18 cellular contexts compared by ENCODE assay signal in the genomic region with DNA sequence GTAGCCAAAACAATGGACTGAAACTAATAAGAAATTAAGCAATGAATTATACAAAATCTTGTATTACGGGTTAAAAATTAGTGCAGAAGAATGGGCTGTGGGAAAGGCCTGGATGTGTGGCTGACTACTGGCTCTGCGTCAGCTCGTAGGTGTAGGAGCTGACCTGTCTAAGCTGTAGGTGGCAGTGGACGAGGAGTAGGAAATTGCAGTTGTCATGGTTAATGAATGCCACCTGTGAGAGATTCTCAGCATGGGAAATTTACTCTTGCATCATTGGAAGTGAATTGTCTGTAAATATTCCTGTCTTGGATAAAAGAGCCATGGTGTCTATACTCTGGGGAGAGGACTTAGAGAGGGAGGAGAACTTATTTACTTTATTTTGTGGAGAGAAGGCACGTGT. TPM values are rescaled to one million over a fixed set of nuclear protein-coding genes. Genes with fewer than 3 reads are reported as not detected.
"Had no signal": no experiment of that assay in that cellular context is flagged by ENCODE, and none has a peak within 500 bp of the region (broad histone marks: within the 10 kb centered on the region; RNA-seq: fewer than 3 reads in every experiment).

No MANE protein-coding gene starts in this region.

- H3K27ac ChIP-seq: gastrocnemius medialis, heart left ventricle, right lobe of liver, WERI-Rb-1 had no signal

- H3K9me3 Mint-ChIP-seq: activated CD4-positive, alpha-beta memory T cell treated with anti-CD3 and anti-CD28 coated beads for 36 hours; activated T-cell treated with anti-CD3 and anti-CD28 coated beads, Interleukin-2, amount 50 U/mL, for 4 hours; natural killer cell treated with Interleukin-12 subunit alpha and Interleukin-12 subunit beta and Interleukin-15 and Interleukin-18, amount 100 ng/mL, for 72 hours had no signal

- H3K36me3 Mint-ChIP-seq: activated CD4-positive, alpha-beta memory T cell treated with anti-CD3 and anti-CD28 coated beads for 36 hours; activated CD8-positive, alpha-beta memory T cell treated with anti-CD3 and anti-CD28 coated beads, Interleukin-2, amount 10 ng/mL, durations not matched to agents 7 days and 5 days; natural killer cell treated with Interleukin-12 subunit alpha and Interleukin-12 subunit beta and Interleukin-15 and Interleukin-18, amount 100 ng/mL, for 72 hours had no signal

- H3K4me3 ChIP-seq: gastrocnemius medialis, heart left ventricle, right lobe of liver, smooth muscle cell had no signal

- H3K4me1 Mint-ChIP-seq: activated CD4-positive, alpha-beta T cell treated with anti-CD3 and anti-CD28 coated beads for 36 hours; activated CD8-positive, alpha-beta memory T cell treated with anti-CD3 and anti-CD28 coated beads, Interleukin-2, amount 10 ng/mL, durations not matched to agents 7 days and 5 days; T-helper 17 cell had no signal

- H3K27ac Mint-ChIP-seq: activated CD4-positive, alpha-beta memory T cell treated with anti-CD3 and anti-CD28 coated beads for 36 hours; activated CD4-positive, alpha-beta T cell treated with anti-CD3 and anti-CD28 coated beads for 36 hours; activated CD8-positive, alpha-beta memory T cell treated with anti-CD3 and anti-CD28 coated beads, Interleukin-2, amount 10 ng/mL, durations not matched to agents 7 days and 5 days; activated naive CD4-positive, alpha-beta T cell treated with anti-CD3 and anti-CD28 coated beads, Interleukin-2, amount 50 U/mL, for 72 hours; natural killer cell treated with Interleukin-12 subunit alpha and Interleukin-12 subunit beta and Interleukin-15 and Interleukin-18, amount 100 ng/mL, for 72 hours; T-helper 17 cell had no signal

- H3K4me2 ChIP-seq: smooth muscle cell had no signal

- H3K4me3 Mint-ChIP-seq: activated CD4-positive, alpha-beta memory T cell treated with anti-CD3 and anti-CD28 coated beads for 36 hours; activated CD4-positive, alpha-beta T cell treated with anti-CD3 and anti-CD28 coated beads for 36 hours; activated CD8-positive, alpha-beta memory T cell treated with anti-CD3 and anti-CD28 coated beads, Interleukin-2, amount 10 ng/mL, durations not matched to agents 7 days and 5 days; activated T-cell treated with anti-CD3 and anti-CD28 coated beads, Interleukin-2, amount 50 U/mL, for 4 hours; natural killer cell treated with Interleukin-12 subunit alpha and Interleukin-12 subunit beta and Interleukin-15 and Interleukin-18, amount 100 ng/mL, for 72 hours; T-helper 17 cell had no signal

- DNase-seq: activated CD4-positive, alpha-beta memory T cell treated with anti-CD3 and anti-CD28 coated beads for 36 hours; activated CD4-positive, alpha-beta T cell treated with anti-CD3 and anti-CD28 coated beads for 36 hours; activated CD8-positive, alpha-beta memory T cell treated with anti-CD3 and anti-CD28 coated beads, Interleukin-2, amount 10 ng/mL, durations not matched to agents 7 days and 5 days; activated effector memory CD4-positive, alpha-beta T cell treated with anti-CD3 and anti-CD28 coated beads, Interleukin-2, amount 50 U/mL, for 16 hours; activated T-cell treated with anti-CD3 and anti-CD28 coated beads, Interleukin-2, amount 50 U/mL, for 4 hours; erythroblast; gastrocnemius medialis; heart left ventricle; islet precursor cell; mesenchymal stem cell; right lobe of liver; stimulated activated naive CD8-positive, alpha-beta T cell treated with anti-CD3 and anti-CD28 coated beads, Interleukin-15, Interleukin-2, amounts not matched to agents 100 U/mL and 50 U/mL, for 24 hours; T-helper 17 cell; trophoblast cell; WERI-Rb-1 had no signal

- H3K4me1 ChIP-seq: gastrocnemius medialis, heart left ventricle, right lobe of liver had no signal

- ATAC-seq: activated CD4-positive, alpha-beta T cell treated with anti-CD3 and anti-CD28 coated beads for 36 hours; activated CD8-positive, alpha-beta memory T cell treated with anti-CD3 and anti-CD28 coated beads, Interleukin-2, amount 10 ng/mL, durations not matched to agents 7 days and 5 days; activated naive CD4-positive, alpha-beta T cell treated with anti-CD3 and anti-CD28 coated beads, Interleukin-2, amount 50 U/mL, for 72 hours; activated T-cell treated with anti-CD3 and anti-CD28 coated beads, Interleukin-2, amount 50 U/mL, for 4 hours; gastrocnemius medialis; heart left ventricle; natural killer cell treated with Interleukin-12 subunit alpha and Interleukin-12 subunit beta and Interleukin-15 and Interleukin-18, amount 100 ng/mL, for 72 hours; right lobe of liver; stimulated activated naive CD8-positive, alpha-beta T cell treated with anti-CD3 and anti-CD28 coated beads, Interleukin-15, Interleukin-2, amounts not matched to agents 100 U/mL and 50 U/mL, for 24 hours; T-helper 17 cell had no signal

- H3K36me3 ChIP-seq: gastrocnemius medialis, heart left ventricle, right lobe of liver, WERI-Rb-1 had no signal

- H3K27me3 ChIP-seq: gastrocnemius medialis, right lobe of liver had no signal

RNA-seq across cellular contexts. Expression of a gene that starts 23.4 kb away (rescaled TPM):
- total RNA-seq: activated CD4-positive, alpha-beta memory T cell treated with anti-CD3 and anti-CD28 coated beads for 36 hours had no signal
